Comparison of ENCODE assay signal across 8 cellular contexts in the genomic region with DNA sequence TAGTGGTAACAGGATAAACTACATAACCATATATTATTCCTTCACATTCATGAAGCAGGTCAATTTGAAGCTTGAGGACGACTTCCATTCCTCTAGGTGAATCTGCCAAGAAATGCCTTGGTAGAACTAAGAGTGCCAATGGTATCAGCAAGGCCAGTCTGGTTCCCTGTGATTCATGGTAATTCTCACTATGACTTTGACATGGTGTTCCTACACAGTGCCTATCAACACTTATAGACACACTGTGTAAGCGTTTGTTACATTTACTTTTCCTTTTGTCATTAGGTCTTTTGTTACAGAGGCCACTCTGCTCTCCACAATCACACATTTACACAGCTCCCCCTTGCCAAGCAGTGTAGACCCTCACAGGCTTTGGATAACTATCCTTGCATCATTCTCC. TPM values are rescaled to one million over a fixed set of nuclear protein-coding genes. Genes with fewer than 3 reads are reported as not detected.
DNase-seq lines count a peak whose midpoint lies in the region; ATAC-seq and TF ChIP-seq lines count a peak whose summit lies in the region.
"Not testable (repeated sequence)": the region's sequence is repeated elsewhere in the genome, so short reads cannot be mapped to it uniquely, and the experiment has no call there.

No MANE protein-coding gene starts in this region.

- POLR2A ChIA-PET in IMR-90 (lab: Charles Lee; ENCODE audit: unreplicated experiment); WTC11 (lab: Charles Lee); activated CD8-positive, alpha-beta T cell treated with anti-CD3 and anti-CD28 coated beads for 36 hours (lab: Charles Lee): not testable (repeated sequence)

- peak overlapping the region; percentile 82 for H2AK9ac ChIP-seq in IMR-90 (replicated peaks; ENCODE audit: low read depth, low read length, poor library complexity)

- H4K91ac ChIP-seq in IMR-90 (ENCODE audit: insufficient read depth, low read depth, low read length), result not testable (repeated sequence)

- not testable (repeated sequence) for H2AFZ ChIP-seq in IMR-90 (replicated peaks; ENCODE audit: low read length, poor library complexity)

- 0 out of 2 replicates have a peak overlapping the region, but pooled peaks have one; percentile 15 for H3K14ac ChIP-seq in IMR-90 (replicated peaks; ENCODE audit: low read depth, low read length)

- H3K9me3 Mint-ChIP-seq in WTC11; activated CD8-positive, alpha-beta T cell treated with anti-CD3 and anti-CD28 coated beads for 36 hours; activated T-helper 2 cell treated with anti-CD3 and anti-CD28 coated beads, Interferon-gamma antibody, Interleukin-2, Interleukin-4, amounts not matched to agents 10 μg/mL and 5 μg/mL and 100 μg/mL, durations not matched to agents 14 hours and 24 hours and 36 hours; brain; mesothelial cell of epicardium; stimulated activated naive B cell treated with anti-CD40 and anti-IgM and Interleukin-4, amounts not matched to agents 10 μg/mL and 1 μg/mL and 100 μg/mL, for 72 hours: not testable (repeated sequence)

- H3K27ac Mint-ChIP-seq in WTC11 (peak overlapping the region; percentile 76), brain (peak overlapping the region in 3 of 5 experiments; percentile 28 to 71 (median 55)), mesothelial cell of epicardium (peak overlapping the region; percentile 35)
- H3K27ac Mint-ChIP-seq in activated CD8-positive, alpha-beta T cell treated with anti-CD3 and anti-CD28 coated beads for 36 hours, result peak overlapping the region; percentile 28
- peak overlapping the region; percentile 76 for H3K27ac Mint-ChIP-seq in activated T-helper 2 cell treated with anti-CD3 and anti-CD28 coated beads, Interferon-gamma antibody, Interleukin-2, Interleukin-4, amounts not matched to agents 10 μg/mL and 5 μg/mL and 100 μg/mL, durations not matched to agents 14 hours and 24 hours and 36 hours
- H3K27ac Mint-ChIP-seq in stimulated activated naive B cell treated with anti-CD40 and anti-IgM and Interleukin-4, amounts not matched to agents 10 μg/mL and 1 μg/mL and 100 μg/mL, for 72 hours, result peak overlapping the region; percentile 47

- H2AK5ac ChIP-seq in IMR-90 (ENCODE audit: low read depth, low read length), result 0 out of 2 replicates have a peak overlapping the region, but pooled peaks have one; percentile 39

- not testable (repeated sequence) for H2BK15ac ChIP-seq in IMR-90 (ENCODE audit: low read depth, low read length)

- not testable (repeated sequence) for TF ChIP-seq POLR2A in IMR-90 (IDR thresholded peaks at IDR 0.05; ENCODE audit: low read depth, low read length)

- dilution Hi-C loops in IMR-90 (cut with HindIII; ENCODE audit: low sequenced_read_pairs, unreplicated experiment), result not testable (repeated sequence)

- peaks cover 11% of the 10 kb centered on the region for H3K4me1 Mint-ChIP-seq in WTC11
- peaks cover 10% of the 10 kb centered on the region for H3K4me1 Mint-ChIP-seq in activated CD8-positive, alpha-beta T cell treated with anti-CD3 and anti-CD28 coated beads for 36 hours (ENCODE audit: low read depth)
- H3K4me1 Mint-ChIP-seq in activated T-helper 2 cell treated with anti-CD3 and anti-CD28 coated beads, Interferon-gamma antibody, Interleukin-2, Interleukin-4, amounts not matched to agents 10 μg/mL and 5 μg/mL and 100 μg/mL, durations not matched to agents 14 hours and 24 hours and 36 hours (ENCODE audit: low read depth), result peaks cover 11% of the 10 kb centered on the region
- not testable (repeated sequence) for H3K4me1 Mint-ChIP-seq in brain; mesothelial cell of epicardium; stimulated activated naive B cell treated with anti-CD40 and anti-IgM and Interleukin-4, amounts not matched to agents 10 μg/mL and 1 μg/mL and 100 μg/mL, for 72 hours

- H3K4me3 ChIP-seq in IMR-90 (ENCODE audit: insufficient read depth, low read depth, low read length), result not testable (repeated sequence)

- not testable (repeated sequence) for H4K5ac ChIP-seq in IMR-90 (ENCODE audit: low read depth, low read length)

- not testable (repeated sequence) for H3K4me2 ChIP-seq in IMR-90 (ENCODE audit: low read depth, low read length)

- not testable (repeated sequence) for H3K18ac ChIP-seq in IMR-90 (ENCODE audit: low read depth, low read length)

- in situ Hi-C loops in IMR-90 (cut with MboI; ENCODE audit: low sequenced_read_pairs), result loop anchor here (25.0 kb wide), 1 partner anchor 500 kb away; a partner anchor contains a TSS

- H3K4me1 ChIP-seq in IMR-90 (ENCODE audit: control insufficient read depth, insufficient read depth, low read length), result not testable (repeated sequence)

- not testable (repeated sequence) for H3K4ac ChIP-seq in IMR-90 (ENCODE audit: low read depth, low read length)

- H3K36me3 Mint-ChIP-seq in WTC11 (peaks cover 56% of the 10 kb centered on the region), brain (peaks cover 62% of the 10 kb centered on the region), mesothelial cell of epicardium (peaks cover 40% of the 10 kb centered on the region)
- peaks cover 19% of the 10 kb centered on the region for H3K36me3 Mint-ChIP-seq in activated CD8-positive, alpha-beta T cell treated with anti-CD3 and anti-CD28 coated beads for 36 hours (ENCODE audit: low read depth)
- H3K36me3 Mint-ChIP-seq in activated T-helper 2 cell treated with anti-CD3 and anti-CD28 coated beads, Interferon-gamma antibody, Interleukin-2, Interleukin-4, amounts not matched to agents 10 μg/mL and 5 μg/mL and 100 μg/mL, durations not matched to agents 14 hours and 24 hours and 36 hours (ENCODE audit: low read depth), result peaks cover 53% of the 10 kb centered on the region
- peaks cover 22 to 46% of the 10 kb centered on the region in 2 donors for H3K36me3 Mint-ChIP-seq in stimulated activated naive B cell treated with anti-CD40 and anti-IgM and Interleukin-4, amounts not matched to agents 10 μg/mL and 1 μg/mL and 100 μg/mL, for 72 hours

- not testable (repeated sequence) for H3K9me3 ChIP-seq in IMR-90 (ENCODE audit: control insufficient read depth, insufficient read depth, low read length)

- not testable (repeated sequence) for TF ChIP-seq CTCF in 22Rv1 (IDR thresholded peaks at IDR 0.05); IMR-90 (conservative IDR thresholded peaks at IDR 0.05; ENCODE audit: low read depth, low read length); WTC11 (IDR thresholded peaks at IDR 0.05); activated CD8-positive, alpha-beta T cell treated with anti-CD3 and anti-CD28 coated beads for 36 hours (IDR thresholded peaks at IDR 0.05); brain (conservative IDR thresholded peaks at IDR 0.05); mesothelial cell of epicardium (IDR thresholded peaks at IDR 0.05; ENCODE audit: unreplicated experiment)

- BruUV-seq in IMR-90 (replicated peaks; lab: Mats Ljungman, UMichigan), result not testable (repeated sequence)

- not testable (repeated sequence) for H3K27me3 Mint-ChIP-seq in WTC11 (ENCODE audit: low read depth); activated CD8-positive, alpha-beta T cell treated with anti-CD3 and anti-CD28 coated beads for 36 hours; activated T-helper 2 cell treated with anti-CD3 and anti-CD28 coated beads, Interferon-gamma antibody, Interleukin-2, Interleukin-4, amounts not matched to agents 10 μg/mL and 5 μg/mL and 100 μg/mL, durations not matched to agents 14 hours and 24 hours and 36 hours (ENCODE audit: low read depth); brain; mesothelial cell of epicardium (ENCODE audit: low read depth); stimulated activated naive B cell treated with anti-CD40 and anti-IgM and Interleukin-4, amounts not matched to agents 10 μg/mL and 1 μg/mL and 100 μg/mL, for 72 hours

- not testable (repeated sequence) for H2BK120ac ChIP-seq in IMR-90 (ENCODE audit: low read depth, low read length)

- H3K4me3 Mint-ChIP-seq in WTC11; activated CD8-positive, alpha-beta T cell treated with anti-CD3 and anti-CD28 coated beads for 36 hours; activated T-helper 2 cell treated with anti-CD3 and anti-CD28 coated beads, Interferon-gamma antibody, Interleukin-2, Interleukin-4, amounts not matched to agents 10 μg/mL and 5 μg/mL and 100 μg/mL, durations not matched to agents 14 hours and 24 hours and 36 hours (ENCODE audit: low read depth); brain; mesothelial cell of epicardium; stimulated activated naive B cell treated with anti-CD40 and anti-IgM and Interleukin-4, amounts not matched to agents 10 μg/mL and 1 μg/mL and 100 μg/mL, for 72 hours: not testable (repeated sequence)

- CTCF ChIA-PET in IMR-90 (lab: Yijun Ruan, JAX); WTC11 (lab: Charles Lee): not testable (repeated sequence)
- CTCF ChIA-PET in activated CD8-positive, alpha-beta T cell treated with anti-CD3 and anti-CD28 coated beads for 36 hours (lab: Charles Lee), result interaction anchor here (1.0 to 1.1 kb wide), 2 partner anchors 14 to 23 kb away, joined by 3 to 4 read pairs; no protein-coding TSS in a partner anchor

- H3K27me3 ChIP-seq in IMR-90 (ENCODE audit: control insufficient read depth, insufficient read depth, low read length), result not testable (repeated sequence)

- H2BK20ac ChIP-seq in IMR-90 (ENCODE audit: low read depth, low read length), result not testable (repeated sequence)

- H3K36me3 ChIP-seq in IMR-90 (ENCODE audit: control insufficient read depth, insufficient read depth, low read length), result peaks cover 23% of the 10 kb centered on the region

- H2BK5ac ChIP-seq in IMR-90 (ENCODE audit: low read depth, low read length, poor library complexity, severe bottlenecking), result not testable (repeated sequence)

- not testable (repeated sequence) for H4K20me1 ChIP-seq in IMR-90 (ENCODE audit: insufficient read depth, low read length)

- no CpG with 5 or more reads among the region's 2 CpGs for WGBS in IMR-90 (ENCODE audit: extremely low coverage in 2 of 2, insufficient read length in 1 of 2), 2 experiments

- not testable (repeated sequence) for TF ChIP-seq RAD21 in IMR-90 (IDR thresholded peaks at IDR 0.05; ENCODE audit: low read length)

- H3K9ac ChIP-seq in IMR-90 (ENCODE audit: low read depth, low read length), result not testable (repeated sequence)

- not testable (repeated sequence) for DNase-seq in IMR-90; WTC11 (ENCODE audit: low spot score); activated CD8-positive, alpha-beta T cell treated with anti-CD3 and anti-CD28 coated beads for 36 hours; activated T-helper 2 cell treated with anti-CD3 and anti-CD28 coated beads, Interferon-gamma antibody, Interleukin-2, Interleukin-4, amounts not matched to agents 10 μg/mL and 5 μg/mL and 100 μg/mL, durations not matched to agents 14 hours and 24 hours and 36 hours (ENCODE audit: low spot score); mesothelial cell of epicardium (ENCODE audit: low spot score in 2 of 2, unreplicated experiment in 2 of 2); stimulated activated naive B cell treated with anti-CD40 and anti-IgM and Interleukin-4, amounts not matched to agents 10 μg/mL and 1 μg/mL and 100 μg/mL, for 72 hours

- not testable (repeated sequence) for H3K79me1 ChIP-seq in IMR-90 (ENCODE audit: low read depth in 1 of 2, low read length in 2 of 2)

- intact Hi-C loops in IMR-90 (cut with micrococcal nuclease), result loop anchor here (5.0 to 10.0 kb wide), 2 partner anchors 240 to 503 kb away; no protein-coding TSS in a partner anchor
- intact Hi-C loops in activated CD8-positive, alpha-beta T cell treated with anti-CD3 and anti-CD28 coated beads for 36 hours (cut with micrococcal nuclease), result not testable (repeated sequence)
- intact Hi-C loops in activated T-helper 2 cell treated with anti-CD3 and anti-CD28 coated beads, Interferon-gamma antibody, Interleukin-2, Interleukin-4, amounts not matched to agents 10 μg/mL and 5 μg/mL and 100 μg/mL, durations not matched to agents 14 hours and 24 hours and 36 hours (cut with micrococcal nuclease), result loop anchor here (5.0 kb wide), 1 partner anchor 50 kb away; no protein-coding TSS in a partner anchor

- not testable (repeated sequence) for H3K9me1 ChIP-seq in IMR-90 (ENCODE audit: insufficient read depth, low read length)

- H3K27ac ChIP-seq in 22Rv1 (0 out of 2 replicates have a peak overlapping the region, but pooled peaks have one; percentile 27), IMR-90 (ENCODE audit: insufficient read depth, low read length) (peak overlapping the region; percentile 61; the same call in 1 of the 2 replicates)

- not testable (repeated sequence) for H3K56ac ChIP-seq in IMR-90 (ENCODE audit: extremely low read depth, insufficient read depth, low read length)

- ATAC-seq in IMR-90 (ENCODE audit: low read depth); WTC11; activated CD8-positive, alpha-beta T cell treated with anti-CD3 and anti-CD28 coated beads for 36 hours: not testable (repeated sequence)
- ATAC-seq in stimulated activated naive B cell treated with anti-CD40 and anti-IgM and Interleukin-4, amounts not matched to agents 10 μg/mL and 1 μg/mL and 100 μg/mL, for 72 hours (replicated peaks), result peak in 1 of 2 donors; percentile 16

- H3K23ac ChIP-seq in IMR-90 (ENCODE audit: low read depth, low read length), result not testable (repeated sequence)

- not testable (repeated sequence) for H4K8ac ChIP-seq in IMR-90 (ENCODE audit: low read depth in 2 of 2, low read length in 2 of 2)

RNA-seq across cellular contexts. Expression of a gene that starts 34.1 kb away (rescaled TPM):
- 7.2 and 7.8 TPM in 2 replicates for total RNA-seq in IMR-90 (2012; rRNA removed)
- polyA plus RNA-seq in IMR-90 (2012; rRNA removed), result 10.2 and 10.3 TPM in 2 replicates
- 7.5 and 8.1 TPM in 2 replicates for polyA plus RNA-seq in IMR-90 (2012; cell fraction: cytosol; rRNA removed)
- polyA plus RNA-seq in IMR-90 (2012; cell fraction: nucleus; rRNA removed; ENCODE audit: low replicate concordance), result 2.8 and 6.2 TPM in 2 replicates
- 27.4 to 29.5 TPM (median 28.2 TPM) in 3 replicates for total RNA-seq in WTC11 (2021)
- total RNA-seq in activated CD8-positive, alpha-beta T cell treated with anti-CD3 and anti-CD28 coated beads for 36 hours, result 10 to 100 TPM; 21.0 to 21.7 TPM
- total RNA-seq in activated T-helper 2 cell treated with anti-CD3 and anti-CD28 coated beads, Interferon-gamma antibody, Interleukin-2, Interleukin-4, amounts not matched to agents 10 μg/mL and 5 μg/mL and 100 μg/mL, durations not matched to agents 14 hours and 24 hours and 36 hours, result 22.7 and 23.0 TPM in 2 replicates
- polyA plus RNA-seq in brain (ENCODE audit: insufficient read depth, low read depth, low replicate concordance), result 27.5 TPM
- total RNA-seq in mesothelial cell of epicardium, result 5.6 to 6.6 TPM (median 6.5 TPM) in 3 replicates
